Comparison of ENCODE assay signal across 1 cellular context in the genomic region with DNA sequence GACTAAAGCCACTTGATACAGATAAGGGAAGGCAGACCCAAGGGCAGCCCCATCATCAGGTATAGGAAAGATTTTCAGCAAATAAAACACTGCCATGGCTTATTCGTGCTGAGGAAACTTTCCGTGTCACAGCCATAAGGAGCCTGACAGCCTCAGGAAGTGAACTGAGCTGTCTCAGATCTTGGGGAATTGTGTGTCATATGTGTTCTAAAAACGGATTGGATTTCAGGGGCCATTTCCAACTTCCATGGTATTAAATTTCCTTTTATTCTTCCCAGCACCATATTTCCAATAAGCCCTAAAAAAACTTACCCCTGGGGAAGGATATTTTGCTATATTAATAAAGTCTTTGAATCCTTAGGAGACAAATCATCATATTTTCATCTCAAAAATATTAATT.
TF ChIP-seq lines count a peak whose summit lies in the region.

No MANE protein-coding gene starts in this region.

TF ChIP-seq in SK-N-SH treated with all-trans-retinoic acid at 6 μM for 48 hours, 23 proteins besides CTCF, POLR2A, EP300 and RAD21 (continued from another document):
- TF ChIP-seq TSHZ2 (CRISPR knock-in tag; IDR thresholded peaks at IDR 0.05), result no peak
- no peak for TF ChIP-seq ZNF70 (CRISPR knock-in tag; IDR thresholded peaks at IDR 0.05)
- TF ChIP-seq SNAI2 (CRISPR knock-in tag; IDR thresholded peaks at IDR 0.05), result no peak
- no peak for TF ChIP-seq POU6F1 (CRISPR knock-in tag; IDR thresholded peaks at IDR 0.05; ENCODE audit: borderline replicate concordance, low read depth)
- TF ChIP-seq OSR1 (CRISPR knock-in tag; IDR thresholded peaks at IDR 0.05), result no peak
- no peak for TF ChIP-seq ZNF8 (CRISPR knock-in tag; IDR thresholded peaks at IDR 0.05)
- TF ChIP-seq ZFP30 (CRISPR knock-in tag; IDR thresholded peaks at IDR 0.05), result no peak
- no peak for TF ChIP-seq ZFP3 (CRISPR knock-in tag; IDR thresholded peaks at IDR 0.05)
- TF ChIP-seq, protein P1, sequence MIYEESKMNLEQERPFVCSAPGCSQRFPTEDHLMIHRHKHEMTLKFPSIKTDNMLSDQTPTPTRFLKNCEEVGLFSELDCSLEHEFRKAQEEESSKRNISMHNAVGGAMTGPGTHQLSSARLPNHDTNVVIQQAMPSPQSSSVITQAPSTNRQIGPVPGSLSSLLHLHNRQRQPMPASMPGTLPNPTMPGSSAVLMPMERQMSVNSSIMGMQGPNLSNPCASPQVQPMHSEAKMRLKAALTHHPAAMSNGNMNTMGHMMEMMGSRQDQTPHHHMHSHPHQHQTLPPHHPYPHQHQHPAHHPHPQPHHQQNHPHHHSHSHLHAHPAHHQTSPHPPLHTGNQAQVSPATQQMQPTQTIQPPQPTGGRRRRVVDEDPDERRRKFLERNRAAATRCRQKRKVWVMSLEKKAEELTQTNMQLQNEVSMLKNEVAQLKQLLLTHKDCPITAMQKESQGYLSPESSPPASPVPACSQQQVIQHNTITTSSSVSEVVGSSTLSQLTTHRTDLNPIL (CRISPR knock-in tag; IDR thresholded peaks at IDR 0.05; ENCODE audit: low read depth), result no peak
- TF ChIP-seq TCF4 (CRISPR knock-in tag; IDR thresholded peaks at IDR 0.05; ENCODE audit: borderline replicate concordance), result no peak
- TF ChIP-seq, protein P2, sequence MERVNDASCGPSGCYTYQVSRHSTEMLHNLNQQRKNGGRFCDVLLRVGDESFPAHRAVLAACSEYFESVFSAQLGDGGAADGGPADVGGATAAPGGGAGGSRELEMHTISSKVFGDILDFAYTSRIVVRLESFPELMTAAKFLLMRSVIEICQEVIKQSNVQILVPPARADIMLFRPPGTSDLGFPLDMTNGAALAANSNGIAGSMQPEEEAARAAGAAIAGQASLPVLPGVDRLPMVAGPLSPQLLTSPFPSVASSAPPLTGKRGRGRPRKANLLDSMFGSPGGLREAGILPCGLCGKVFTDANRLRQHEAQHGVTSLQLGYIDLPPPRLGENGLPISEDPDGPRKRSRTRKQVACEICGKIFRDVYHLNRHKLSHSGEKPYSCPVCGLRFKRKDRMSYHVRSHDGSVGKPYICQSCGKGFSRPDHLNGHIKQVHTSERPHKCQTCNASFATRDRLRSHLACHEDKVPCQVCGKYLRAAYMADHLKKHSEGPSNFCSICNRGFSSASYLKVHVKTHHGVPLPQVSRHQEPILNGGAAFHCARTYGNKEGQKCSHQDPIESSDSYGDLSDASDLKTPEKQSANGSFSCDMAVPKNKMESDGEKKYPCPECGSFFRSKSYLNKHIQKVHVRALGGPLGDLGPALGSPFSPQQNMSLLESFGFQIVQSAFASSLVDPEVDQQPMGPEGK (CRISPR knock-in tag; IDR thresholded peaks at IDR 0.05; ENCODE audit: borderline replicate concordance), result no peak
- TF ChIP-seq TOX (CRISPR knock-in tag; IDR thresholded peaks at IDR 0.05; ENCODE audit: borderline replicate concordance), result no peak
- TF ChIP-seq ZNF565 (CRISPR knock-in tag; conservative IDR thresholded peaks at IDR 0.05; ENCODE audit: low read depth), result no peak
